ENCODE assay signal across 9 cellular contexts in the genomic region with DNA sequence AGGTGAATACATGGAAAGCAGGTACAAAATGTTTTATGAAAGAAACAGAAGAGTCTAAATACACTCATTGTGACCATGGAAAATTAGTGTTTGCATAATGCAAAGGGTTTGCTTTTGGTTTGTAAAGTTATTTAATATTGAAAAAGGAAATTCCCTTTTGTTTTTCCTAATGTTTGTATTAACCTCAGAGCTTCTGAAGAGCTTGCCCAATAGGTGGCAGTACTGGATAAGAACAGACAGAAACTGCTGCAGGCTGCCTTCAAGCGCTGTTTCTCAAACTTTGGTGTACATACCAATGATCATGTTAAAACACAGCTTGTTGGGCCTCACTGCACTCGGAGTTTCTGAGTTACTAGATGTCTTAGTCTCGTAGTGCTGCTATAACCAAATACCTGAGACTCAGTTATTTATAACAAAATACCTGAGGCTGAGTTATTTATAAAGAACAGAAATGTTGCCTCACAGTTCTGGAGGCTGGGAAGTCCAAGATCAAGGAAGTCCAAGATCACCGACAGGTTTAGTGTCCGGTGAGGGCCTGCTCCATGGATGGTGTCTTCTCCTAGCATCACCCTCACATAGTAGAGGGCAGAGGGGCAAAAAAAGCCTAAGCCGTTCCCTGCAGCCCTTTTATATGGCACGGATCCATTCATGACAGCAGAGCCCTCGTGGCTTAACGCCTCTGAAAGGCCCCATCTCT. TPM values are rescaled to one million over a fixed set of nuclear protein-coding genes. Genes with fewer than 3 reads are reported as not detected.
DNase-seq lines count a peak whose midpoint lies in the region; ATAC-seq, FAIRE-seq and TF ChIP-seq lines count a peak whose summit lies in the region.
"Had no signal": no experiment of that assay in that cellular context is flagged by ENCODE, and none has a peak within 500 bp of the region (broad histone marks: within the 10 kb centered on the region; RNA-seq: fewer than 3 reads in every experiment).

No MANE protein-coding gene starts in this region.

- no peak overlapping the region for H2BK5ac ChIP-seq in neuronal stem cell (ENCODE audit: low read length)

- H3K27ac ChIP-seq in right lobe of liver = no peak overlapping the region
- no peak overlapping the region for H3K27ac ChIP-seq in neuronal stem cell (replicated peaks; ENCODE audit: low read length)

- no peak overlapping the region for H2BK120ac ChIP-seq in neuronal stem cell (ENCODE audit: low read depth, low read length)

- H3K36me3 ChIP-seq in NT2/D1 (ENCODE audit: insufficient read depth, insufficient read length, low read length) = no peaks in the 10 kb centered on the region
- H3K36me3 ChIP-seq in bronchial epithelial cell (ENCODE audit: control insufficient read depth, insufficient read depth, low read length) = no peaks in the 10 kb centered on the region
- H3K36me3 ChIP-seq in right lobe of liver = no peaks in the 10 kb centered on the region
- no peaks in the 10 kb centered on the region for H3K36me3 ChIP-seq in neuronal stem cell (replicated peaks in 1 of 2; ENCODE audit: control insufficient read depth in 2 of 2, insufficient read depth in 2 of 2, low read length in 2 of 2)

- H2AFZ ChIP-seq in neuronal stem cell (ENCODE audit: low read length) = no peak overlapping the region

- DNase-seq in activated CD4-positive, alpha-beta T cell treated with anti-CD3 and anti-CD28 coated beads for 36 hours = peak; percentile 41
- no peak for DNase-seq in activated CD4-positive, alpha-beta T cell treated with anti-CD3 and anti-CD28 coated beads for 1 hour
- DNase-seq in NT2/D1 (ENCODE audit: low read depth, low spot score) (peak; percentile 57), bronchial epithelial cell (ENCODE audit: low read depth) (peak; percentile 67), right lobe of liver (peak in 1 of 3 donors; percentile 50), HK-2 (ENCODE audit: unreplicated experiment) (no peak), neuronal stem cell (ENCODE audit: low spot score) (no peak)

- no peaks in the 10 kb centered on the region for H3K36me3 Mint-ChIP-seq in activated CD4-positive, alpha-beta T cell treated with anti-CD3 and anti-CD28 coated beads for 36 hours (ENCODE audit: low read depth)
- H3K36me3 Mint-ChIP-seq: activated naive CD8-positive, alpha-beta T cell had no signal

- no peak for TF ChIP-seq POLR2A in right lobe of liver (IDR thresholded peaks at IDR 0.05)

- no peak overlapping the region for H3K14ac ChIP-seq in neuronal stem cell (ENCODE audit: low read length)

- TF ChIP-seq CTCF in bronchial epithelial cell (IDR thresholded peaks at IDR 0.05; ENCODE audit: insufficient read depth, low read length, severe bottlenecking) = peak; percentile 45
- TF ChIP-seq CTCF in right lobe of liver (IDR thresholded peaks at IDR 0.05) = peak; percentile 51 to 66 (median 58)

- H3K27me3 ChIP-seq in NT2/D1 (ENCODE audit: insufficient read depth, insufficient read length) = no peaks in the 10 kb centered on the region
- H3K27me3 ChIP-seq in bronchial epithelial cell (ENCODE audit: control insufficient read depth, insufficient read depth, low read length) = no peaks in the 10 kb centered on the region
- no peaks in the 10 kb centered on the region for H3K27me3 ChIP-seq in right lobe of liver
- no peaks in the 10 kb centered on the region for H3K27me3 ChIP-seq in neuronal stem cell (ENCODE audit: control insufficient read depth in 3 of 3, insufficient read depth in 3 of 3, low read depth in 1 of 3, low read length in 3 of 3)

- no peak overlapping the region for H3K4me3 ChIP-seq in NT2/D1 (ENCODE audit: insufficient read length, low read depth)
- no peak overlapping the region for H3K4me3 ChIP-seq in bronchial epithelial cell (ENCODE audit: low read depth, low read length)
- no peak overlapping the region for H3K4me3 ChIP-seq in right lobe of liver
- H3K4me3 ChIP-seq in neuronal stem cell (ENCODE audit: low read length in 2 of 2) = no peak overlapping the region

- intact Hi-C loops in activated CD4-positive, alpha-beta T cell treated with anti-CD3 and anti-CD28 coated beads for 36 hours (cut with DNase I, micrococcal nuclease) = loop anchor here (2.0 to 10.0 kb wide), 6 partner anchors 25 to 238 kb away; no protein-coding TSS in a partner anchor
- intact Hi-C loops in right lobe of liver (cut with DNase I) = no loop called here

- H4K8ac ChIP-seq in neuronal stem cell (ENCODE audit: low read depth, low read length) = no peak overlapping the region

- no peaks in the 10 kb centered on the region for H3K9me3 Mint-ChIP-seq in activated CD4-positive, alpha-beta T cell treated with anti-CD3 and anti-CD28 coated beads for 36 hours (ENCODE audit: low read depth)

- peak overlapping the region; percentile 37 for H3K27ac Mint-ChIP-seq in activated CD4-positive, alpha-beta T cell treated with anti-CD3 and anti-CD28 coated beads for 36 hours
- H3K27ac Mint-ChIP-seq: activated naive CD8-positive, alpha-beta T cell had no signal

- peak; percentile 54 for ATAC-seq in activated CD4-positive, alpha-beta T cell treated with anti-CD3 and anti-CD28 coated beads for 36 hours
- ATAC-seq in HG03469 (IDR thresholded peaks at IDR 0.05; ENCODE audit: unreplicated experiment) (peak; percentile 46), right lobe of liver (peak; percentile 74 to 86 (median 84))

- CTCF ChIA-PET in activated CD4-positive, alpha-beta T cell treated with anti-CD3 and anti-CD28 coated beads for 36 hours (lab: Charles Lee) = interaction anchor here (0.5 to 3.1 kb wide), 13 partner anchors 14 to 298 kb away, joined by 3 to 14 read pairs (median 4); no protein-coding TSS in a partner anchor

- H3K18ac ChIP-seq in neuronal stem cell (ENCODE audit: low read length) = no peak overlapping the region

- no peak overlapping the region for H3K9ac ChIP-seq in NT2/D1 (ENCODE audit: insufficient read length, low read depth)
- H3K9ac ChIP-seq in neuronal stem cell (ENCODE audit: low read depth, low read length, poor library complexity) = no peak overlapping the region

- FAIRE-seq in bronchial epithelial cell (lab: Jason Lieb, UNC) = no peak

- H4K91ac ChIP-seq in neuronal stem cell (ENCODE audit: low read depth, low read length, poor library complexity) = no peak overlapping the region

- WGBS in right lobe of liver (ENCODE audit: insufficient coverage, low coverage, low lambda C conversion rate, missing lambda C conversion rate) = 51% methylated on average over 9 of the region's 9 CpGs
- no CpG with 5 or more reads among the region's 9 CpGs for WGBS in neuronal stem cell (ENCODE audit: extremely low coverage in 2 of 2, insufficient read length in 2 of 2, insufficient replicate concordance in 1 of 2), 2 donors

- H3K27me3 Mint-ChIP-seq in activated CD4-positive, alpha-beta T cell treated with anti-CD3 and anti-CD28 coated beads for 36 hours = no peaks in the 10 kb centered on the region

- H2BK15ac ChIP-seq in neuronal stem cell (ENCODE audit: low read length) = no peak overlapping the region

- H3K4me3 Mint-ChIP-seq in activated CD4-positive, alpha-beta T cell treated with anti-CD3 and anti-CD28 coated beads for 36 hours = no peak overlapping the region
- H3K4me3 Mint-ChIP-seq: activated naive CD8-positive, alpha-beta T cell had no signal

- H3K4me2 ChIP-seq in neuronal stem cell (ENCODE audit: insufficient read depth, low read length, poor library complexity, severe bottlenecking) = no peak overlapping the region

- H3K79me1 ChIP-seq in neuronal stem cell (ENCODE audit: low read depth, low read length) = no peaks in the 10 kb centered on the region

- H3K4me1 ChIP-seq in NT2/D1 (ENCODE audit: insufficient read depth, insufficient read length) (peaks cover 2% of the 10 kb centered on the region), right lobe of liver (peaks cover 0 to 5% (median 0%) of the 10 kb centered on the region in 4 donors), neuronal stem cell (ENCODE audit: control insufficient read depth in 2 of 2, insufficient read depth in 1 of 2, low read depth in 1 of 2, low read length in 2 of 2) (no peaks in the 10 kb centered on the region)

- POLR2A ChIA-PET in activated CD4-positive, alpha-beta T cell treated with anti-CD3 and anti-CD28 coated beads for 36 hours (lab: Charles Lee) = no interaction called here

- H3K9me3 ChIP-seq in NT2/D1 (ENCODE audit: insufficient read depth, low read length) (no peaks in the 10 kb centered on the region; the same call in 1 of the 2 replicates), right lobe of liver (no peaks in the 10 kb centered on the region), neuronal stem cell (replicated peaks in 1 of 2; ENCODE audit: control insufficient read depth in 2 of 2, insufficient read depth in 1 of 2, low read depth in 1 of 2, low read length in 2 of 2) (no peaks in the 10 kb centered on the region)

- H3K23ac ChIP-seq in neuronal stem cell (ENCODE audit: low read depth, low read length, poor library complexity) = no peak overlapping the region

- H3K4me1 Mint-ChIP-seq in activated CD4-positive, alpha-beta T cell treated with anti-CD3 and anti-CD28 coated beads for 36 hours = peaks cover 21% of the 10 kb centered on the region

- H3K4ac ChIP-seq in neuronal stem cell (ENCODE audit: low read length) = no peak overlapping the region

- no peak overlapping the region for H2AK5ac ChIP-seq in neuronal stem cell (ENCODE audit: low read depth, low read length)

- H2BK12ac ChIP-seq in neuronal stem cell (ENCODE audit: low read length) = no peak overlapping the region

RNA-seq across cellular contexts. Expression of gene SUPT20HL2, which starts 54.2 kb away (rescaled TPM):
- total RNA-seq in activated CD4-positive, alpha-beta T cell treated with anti-CD3 and anti-CD28 coated beads for 36 hours = not detected
- not detected in 2 replicates for total RNA-seq in bronchial epithelial cell
- not detected for total RNA-seq in right lobe of liver
- 0.01 TPM for polyA plus RNA-seq in neuronal stem cell (2013, experiment 1 of 2)
- not detected for polyA plus RNA-seq in neuronal stem cell (2013, experiment 2 of 2)

Comparison
In these comparisons a context has a peak if more than half of its experiments do, and no peak if none do; other contexts are left out.
1. DNase-seq: peak in activated CD4-positive, alpha-beta T cell treated with anti-CD3 and anti-CD28 coated beads for 36 hours (single experiment), NT2/D1 (single experiment) and bronchial epithelial cell (single experiment); none in activated CD4-positive, alpha-beta T cell treated with anti-CD3 and anti-CD28 coated beads for 1 hour (single experiment), HK-2 (single experiment) and neuronal stem cell (single experiment).
2. intact Hi-C loops: an anchor here in activated CD4-positive, alpha-beta T cell treated with anti-CD3 and anti-CD28 coated beads for 36 hours (2.0 to 10.0 kb wide); none called in right lobe of liver.
3. Peak in every context shown above with its lines, with median percentiles within 50 percentile points of each other: ATAC-seq.